ENCODE assay signal across 16 cellular contexts in the genomic region with DNA sequence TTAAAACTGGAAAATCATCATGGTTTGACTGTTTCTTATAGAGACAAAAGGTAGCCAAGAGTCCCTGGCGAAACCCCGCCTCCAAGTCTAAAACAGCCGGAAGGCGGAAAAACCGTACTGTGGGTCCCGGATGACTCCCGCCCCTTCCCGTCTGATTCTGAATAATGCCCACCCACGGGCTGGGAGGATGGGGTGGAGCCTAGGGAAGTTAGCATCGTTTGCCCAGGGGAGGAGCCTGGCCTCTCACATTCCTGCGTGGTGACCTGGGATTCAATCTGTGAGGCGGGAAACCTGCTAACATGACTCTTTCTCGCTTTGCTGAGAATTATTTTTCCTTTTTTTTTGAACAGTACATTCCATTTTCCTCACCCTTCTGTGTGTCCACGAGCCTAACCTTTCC.
"Had no signal": no experiment of that assay in that cellular context is flagged by ENCODE, and none has a peak within 500 bp of the region (broad histone marks: within the 10 kb centered on the region; RNA-seq: fewer than 3 reads in every experiment).

No MANE protein-coding gene starts in this region.

- H3K27ac ChIP-seq: esophagus squamous epithelium, left lung, spleen, tibial artery, WERI-Rb-1 had no signal

- ATAC-seq: left lung had no signal

- DNase-seq: activated CD4-positive, alpha-beta T cell treated with anti-CD3 and anti-CD28 coated beads, Interleukin-2, amount 50 U/mL, for 48 hours; activated naive CD4-positive, alpha-beta T cell; activated naive CD8-positive, alpha-beta T cell treated with anti-CD3 and anti-CD28 coated beads for 36 hours; activated T-cell treated with anti-CD3 and anti-CD28 coated beads for 4 hours; amniotic stem cell; effector CD8-positive, alpha-beta T cell; esophagus squamous epithelium; kidney; left lung; midbrain; nucleus accumbens; spleen; stimulated activated CD8-positive, alpha-beta memory T cell treated with anti-CD3 and anti-CD28 coated beads, Interleukin-4, amount 100 ng/mL, for 48 hours; stimulated activated naive CD4-positive, alpha-beta T cell; tibial artery; WERI-Rb-1 had no signal

- H3K9me3 ChIP-seq: esophagus squamous epithelium, left lung, spleen, tibial artery had no signal

- H3K4me3 ChIP-seq: esophagus squamous epithelium, left lung, spleen, tibial artery had no signal

- H3K4me1 ChIP-seq: esophagus squamous epithelium, left lung, spleen, tibial artery had no signal

- H3K27me3 ChIP-seq: esophagus squamous epithelium, left lung, tibial artery had no signal

- H3K36me3 ChIP-seq: esophagus squamous epithelium, left lung, spleen, tibial artery, WERI-Rb-1 had no signal
